ENCODE assay signal across 16 cellular contexts in genomic region chr11:106281455-106282173, GRCh38.
DNase-seq lines count a peak whose midpoint lies in the region; ATAC-seq and TF ChIP-seq lines count a peak whose summit lies in the region.
"Had no signal": no experiment of that assay in that cellular context is flagged by ENCODE, and none has a peak within 500 bp of the region (broad histone marks: within the 10 kb centered on the region; RNA-seq: fewer than 3 reads in every experiment).

No MANE protein-coding gene starts in this region.

- peak overlapping the region; percentile 30; the same call in 1 of the 2 replicates for H2AFZ ChIP-seq in PC-9
- no peak overlapping the region for H2AFZ ChIP-seq in osteoblast (ENCODE audit: low read length)

- H3F3A ChIP-seq in PC-9 (ENCODE audit: insufficient read depth, low read depth), result no peaks in the 10 kb centered on the region

- no peaks in the 10 kb centered on the region for H3K79me2 ChIP-seq in PC-9 (ENCODE audit: low read depth)
- H3K79me2 ChIP-seq in osteoblast (ENCODE audit: insufficient read depth, low read length), result no peaks in the 10 kb centered on the region

- ATAC-seq in GM19324 (IDR thresholded peaks at IDR 0.05; ENCODE audit: low FRiP score, unreplicated experiment) (no peak), left colon (no peak)
- ATAC-seq: activated T-cell treated with anti-CD3 and anti-CD28 coated beads, Interleukin-2, amount 50 U/mL, for 4 hours; GM12878; natural killer cell treated with Interleukin-12 subunit alpha and Interleukin-12 subunit beta and Interleukin-15 and Interleukin-18, amount 100 ng/mL, for 72 hours had no signal

- H3K4me2 ChIP-seq in PC-9 (peak overlapping the region; percentile 20; the same call in 1 of the 2 replicates), osteoblast (ENCODE audit: insufficient read depth, low read length) (no peak overlapping the region)

- intact Hi-C loops in PC-9 (cut with micrococcal nuclease; ENCODE audit: unreplicated experiment) (no loop called here), left colon (cut with DNase I, micrococcal nuclease) (no loop called here)

- no peaks in the 10 kb centered on the region for H3K9me2 ChIP-seq in PC-9 (ENCODE audit: insufficient read depth)

- peak overlapping the region; percentile 52 for H3K27ac ChIP-seq in PC-9
- no peak overlapping the region for H3K27ac ChIP-seq in osteoblast (ENCODE audit: low read depth, low read length)
- H3K27ac ChIP-seq: esophagus muscularis mucosa, SK-N-MC, skin epidermis, testis had no signal

- POLR2A ChIA-PET in PC-9 (lab: Charles Lee; ENCODE audit: unreplicated experiment), result no interaction called here

- BruUV-seq in PC-9 (replicated peaks; lab: Mats Ljungman, UMichigan), result no TSS peak

- TF ChIP-seq CTCF in PC-9 (conservative IDR thresholded peaks at IDR 0.05) (no peak), osteoblast (IDR thresholded peaks at IDR 0.05; ENCODE audit: extremely low read depth, low read depth, low read length) (no peak)

- H3K4me1 ChIP-seq in PC-9 (replicated peaks; ENCODE audit: insufficient read depth) (peaks cover 26% of the 10 kb centered on the region), osteoblast (ENCODE audit: insufficient read depth, low read length) (no peaks in the 10 kb centered on the region)
- H3K4me1 ChIP-seq: esophagus muscularis mucosa, testis had no signal

- peaks cover 10% of the 10 kb centered on the region; the same call in 1 of the 2 replicates for H3K9me3 ChIP-seq in PC-9 (ENCODE audit: insufficient read depth, low read depth)
- no peaks in the 10 kb centered on the region for H3K9me3 ChIP-seq in osteoblast (ENCODE audit: low read depth, low read length)
- H3K9me3 ChIP-seq: esophagus muscularis mucosa, testis had no signal

- no peaks in the 10 kb centered on the region for H3K27me3 ChIP-seq in PC-9 (ENCODE audit: insufficient read depth, low read depth)
- no peaks in the 10 kb centered on the region for H3K27me3 ChIP-seq in osteoblast (ENCODE audit: insufficient read depth, low read length)
- H3K27me3 ChIP-seq: esophagus muscularis mucosa, testis had no signal

- H3K36me3 ChIP-seq in PC-9 (ENCODE audit: low read depth), result no peaks in the 10 kb centered on the region
- no peaks in the 10 kb centered on the region for H3K36me3 ChIP-seq in osteoblast (ENCODE audit: insufficient read depth, low read length)
- H3K36me3 ChIP-seq: esophagus muscularis mucosa had no signal

- H3K4me3 ChIP-seq in PC-9 (no peak overlapping the region), osteoblast (ENCODE audit: insufficient read depth, low read length) (no peak overlapping the region)
- H3K4me3 ChIP-seq: esophagus muscularis mucosa, GM12878, SK-N-MC, skin epidermis, testis had no signal

- H4K20me1 ChIP-seq in PC-9 (ENCODE audit: insufficient read depth) (no peaks in the 10 kb centered on the region), osteoblast (ENCODE audit: insufficient read depth, low read length) (no peaks in the 10 kb centered on the region)

- no peak for TF ChIP-seq POLR2A in erythroblast (IDR thresholded peaks at IDR 0.05; ENCODE audit: low read length)

- peak; percentile 92 for DNase-seq in ELR (ENCODE audit: low read depth)
- DNase-seq in PC-9, result peak in 1 of 2 experiments; percentile 93
- peak; percentile 59 for DNase-seq in dedifferentiated amniotic fluid mesenchymal stem cell (ENCODE audit: extremely low spot score)
- DNase-seq in osteoblast (ENCODE audit: insufficient read length, low spot score, missing footprints), result peak; percentile 57
- no peak for DNase-seq in erythroblast (lab: John Stamatoyannopoulos, UW)
- no peak for DNase-seq in central memory CD4-positive, alpha-beta T cell
- DNase-seq in left colon, result no peak
- DNase-seq: activated T-cell treated with anti-CD3 and anti-CD28 coated beads, Interleukin-2, amount 50 U/mL, for 4 hours; NCI-H1092 treated with DMSO at 0.1 percent for 48 hours; testis had no signal

- CTCF ChIA-PET in PC-9 (lab: Charles Lee), result interaction anchor here (0.5 kb wide), 1 partner anchor 214 kb away, joined by 24 read pairs; no protein-coding TSS in a partner anchor

Comparison
In these comparisons a context has a peak if more than half of its experiments do, and no peak if none do; other contexts are left out.
1. DNase-seq: peak in ELR (single experiment), dedifferentiated amniotic fluid mesenchymal stem cell (single experiment) and osteoblast (single experiment); none in erythroblast (0 of 2), central memory CD4-positive, alpha-beta T cell (single experiment) and left colon (0 of 2).